30 cellular contexts compared by ENCODE assay signal in genomic region chr4:127364911-127365310, GRCh38.
"Had no signal": no experiment of that assay in that cellular context is flagged by ENCODE, and none has a peak within 500 bp of the region (broad histone marks: within the 10 kb centered on the region; RNA-seq: fewer than 3 reads in every experiment).

No MANE protein-coding gene starts in this region.

- H3K27me3 Mint-ChIP-seq: activated CD4-positive, alpha-beta memory T cell treated with anti-CD3 and anti-CD28 coated beads, Interleukin-2, amount 10 ng/mL, durations not matched to agents 7 days and 5 days; activated CD8-positive, alpha-beta memory T cell treated with anti-CD3 and anti-CD28 coated beads, Interleukin-2, amount 10 ng/mL, durations not matched to agents 7 days and 5 days; activated naive CD4-positive, alpha-beta T cell treated with anti-CD3 and anti-CD28 coated beads, Interleukin-2, amount 10 ng/mL, durations not matched to agents 7 days and 5 days; activated naive CD8-positive, alpha-beta T cell; activated naive CD8-positive, alpha-beta T cell treated with anti-CD3 and anti-CD28 coated beads, Interleukin-2, amount 50 U/mL, for 24 hours; central memory CD8-positive, alpha-beta T cell had no signal

- H3K36me3 ChIP-seq: brain microvascular endothelial cell, cardiac muscle cell, SJCRH30, WERI-Rb-1 had no signal

- H3K36me3 Mint-ChIP-seq: activated CD8-positive, alpha-beta memory T cell treated with anti-CD3 and anti-CD28 coated beads, Interleukin-2, amount 10 ng/mL, durations not matched to agents 7 days and 5 days; activated naive CD4-positive, alpha-beta T cell treated with anti-CD3 and anti-CD28 coated beads, Interleukin-2, amount 10 ng/mL, durations not matched to agents 7 days and 5 days; activated naive CD8-positive, alpha-beta T cell had no signal

- H3K4me1 ChIP-seq: SJCRH30 had no signal

- ATAC-seq: activated CD8-positive, alpha-beta memory T cell treated with anti-CD3 and anti-CD28 coated beads, Interleukin-2, amount 10 ng/mL, durations not matched to agents 7 days and 5 days; activated naive CD8-positive, alpha-beta T cell treated with anti-CD3 and anti-CD28 coated beads, Interleukin-2, amount 50 U/mL, for 24 hours had no signal

- H3K4me3 ChIP-seq: cardiac muscle cell, SJCRH30, SK-N-MC had no signal

- H3K4me3 Mint-ChIP-seq: activated CD4-positive, alpha-beta memory T cell treated with anti-CD3 and anti-CD28 coated beads, Interleukin-2, amount 10 ng/mL, durations not matched to agents 7 days and 5 days; activated CD8-positive, alpha-beta memory T cell treated with anti-CD3 and anti-CD28 coated beads, Interleukin-2, amount 10 ng/mL, durations not matched to agents 7 days and 5 days; activated naive CD4-positive, alpha-beta T cell treated with anti-CD3 and anti-CD28 coated beads, Interleukin-2, amount 10 ng/mL, durations not matched to agents 7 days and 5 days; activated naive CD8-positive, alpha-beta T cell; activated naive CD8-positive, alpha-beta T cell treated with anti-CD3 and anti-CD28 coated beads, Interleukin-2, amount 50 U/mL, for 24 hours; central memory CD8-positive, alpha-beta T cell had no signal

- H3K9me3 ChIP-seq: SJCRH30 had no signal

- H3K27ac ChIP-seq: brain microvascular endothelial cell, cardiac muscle cell, SJCRH30, SK-N-MC, WERI-Rb-1 had no signal

- H3K27ac Mint-ChIP-seq: activated CD4-positive, alpha-beta memory T cell treated with anti-CD3 and anti-CD28 coated beads, Interleukin-2, amount 10 ng/mL, durations not matched to agents 7 days and 5 days; activated CD8-positive, alpha-beta memory T cell treated with anti-CD3 and anti-CD28 coated beads, Interleukin-2, amount 10 ng/mL, durations not matched to agents 7 days and 5 days; activated naive CD4-positive, alpha-beta T cell treated with anti-CD3 and anti-CD28 coated beads, Interleukin-2, amount 10 ng/mL, durations not matched to agents 7 days and 5 days; activated naive CD8-positive, alpha-beta T cell; activated naive CD8-positive, alpha-beta T cell treated with anti-CD3 and anti-CD28 coated beads, Interleukin-2, amount 50 U/mL, for 24 hours had no signal

- DNase-seq: activated CD4-positive, alpha-beta memory T cell treated with anti-CD3 and anti-CD28 coated beads, Interleukin-2, amount 10 ng/mL, durations not matched to agents 7 days and 5 days; activated CD4-positive, alpha-beta T cell treated with anti-CD3 and anti-CD28 coated beads for 1 hour; activated CD4-positive, alpha-beta T cell treated with anti-CD3 and anti-CD28 coated beads for 48 hours; activated CD4-positive, CD25-positive, alpha-beta regulatory T cell; activated CD8-positive, alpha-beta memory T cell treated with anti-CD3 and anti-CD28 coated beads for 24 hours; activated CD8-positive, alpha-beta memory T cell treated with anti-CD3 and anti-CD28 coated beads, Interleukin-2, amount 10 ng/mL, durations not matched to agents 7 days and 5 days; activated CD8-positive, alpha-beta memory T cell treated with anti-CD3 and anti-CD28 coated beads, Interleukin-2, amount 50 U/mL, for 48 hours; activated effector memory CD4-positive, alpha-beta T cell treated with Interleukin-2 at 50 U/mL for 16 hours; activated naive CD4-positive, alpha-beta T cell treated with anti-CD3 and anti-CD28 coated beads, Interleukin-2, amount 10 ng/mL, durations not matched to agents 7 days and 5 days; activated naive CD8-positive, alpha-beta T cell treated with anti-CD3 and anti-CD28 coated beads, Interleukin-2, amount 50 U/mL, for 24 hours; activated T-cell treated with anti-CD3 and anti-CD28 coated beads, Interleukin-2, amount 50 U/mL, for 48 hours; anterior cingulate cortex; brain microvascular endothelial cell; Karpas-422; NCI-H1105; NCI-H1417 treated with DMSO at 0.1 percent for 48 hours; NCI-H1930; NCI-H510A; NCI-H526; NCI-H748 treated with DMSO at 0.1 percent for 48 hours; NK-92 treated with Interleukin-12 subunit alpha and Interleukin-12 subunit beta, amount 100 ng/mL, for 24 hours; OCI-M1; SHP77; SJCRH30; T1000; WERI-Rb-1 had no signal

- H3K9me3 Mint-ChIP-seq: activated CD4-positive, alpha-beta memory T cell treated with anti-CD3 and anti-CD28 coated beads, Interleukin-2, amount 10 ng/mL, durations not matched to agents 7 days and 5 days; activated naive CD4-positive, alpha-beta T cell treated with anti-CD3 and anti-CD28 coated beads, Interleukin-2, amount 10 ng/mL, durations not matched to agents 7 days and 5 days had no signal

- H3K27me3 ChIP-seq: brain microvascular endothelial cell, cardiac muscle cell, SJCRH30 had no signal

- H3K4me1 Mint-ChIP-seq: activated CD4-positive, alpha-beta memory T cell treated with anti-CD3 and anti-CD28 coated beads, Interleukin-2, amount 10 ng/mL, durations not matched to agents 7 days and 5 days; activated CD8-positive, alpha-beta memory T cell treated with anti-CD3 and anti-CD28 coated beads, Interleukin-2, amount 10 ng/mL, durations not matched to agents 7 days and 5 days; activated naive CD4-positive, alpha-beta T cell treated with anti-CD3 and anti-CD28 coated beads, Interleukin-2, amount 10 ng/mL, durations not matched to agents 7 days and 5 days; activated naive CD8-positive, alpha-beta T cell treated with anti-CD3 and anti-CD28 coated beads, Interleukin-2, amount 50 U/mL, for 24 hours; central memory CD8-positive, alpha-beta T cell had no signal
